ENCODE assay signal across 29 cellular contexts in genomic region chr5:2157372-2157771, GRCh38.
"Had no signal": no experiment of that assay in that cellular context is flagged by ENCODE, and none has a peak within 500 bp of the region (broad histone marks: within the 10 kb centered on the region; RNA-seq: fewer than 3 reads in every experiment).

No MANE protein-coding gene starts in this region.

- H3K27ac ChIP-seq: coronary artery, esophagus squamous epithelium, neutrophil, parathyroid adenoma, prostate gland, right atrium auricular region, sigmoid colon, stomach, testis, tibial artery had no signal

- H3K4me3 ChIP-seq: coronary artery, esophagus squamous epithelium, lung, mucosa of descending colon, prostate gland, right atrium auricular region, sigmoid colon, stomach, testis, tibial artery had no signal

- H3K4me1 Mint-ChIP-seq: central memory CD8-positive, alpha-beta T cell; immature natural killer cell; naive B cell; neural crest cell; stimulated activated memory B cell treated with anti-CD40 and anti-IgM and Interleukin-4, amounts not matched to agents 10 μg/mL and 1 μg/mL and 100 μg/mL, for 72 hours had no signal

- H3K27me3 Mint-ChIP-seq: central memory CD8-positive, alpha-beta T cell; stimulated activated memory B cell treated with anti-CD40 and anti-IgM and Interleukin-4, amounts not matched to agents 10 μg/mL and 1 μg/mL and 100 μg/mL, for 72 hours had no signal

- H3K9me3 Mint-ChIP-seq: central memory CD8-positive, alpha-beta T cell; mesothelial cell of epicardium; type B pancreatic cell had no signal

- DNase-seq: dermis blood vessel endothelial cell; effector memory CD4-positive, alpha-beta T cell; esophagus squamous epithelium; hypothalamus; immature natural killer cell; islet precursor cell; mesenchymal stem cell; mucosa of descending colon; naive B cell; sigmoid colon; stimulated activated CD4-positive, alpha-beta T cell treated with anti-CD3 and anti-CD28 coated beads, Interleukin-4, amount 100 ng/mL, for 4 hours; stomach; testis; tibial artery had no signal

- ATAC-seq: left lobe of liver; mucosa of descending colon; stimulated activated memory B cell treated with anti-CD40 and anti-IgM and Interleukin-4, amounts not matched to agents 10 μg/mL and 1 μg/mL and 100 μg/mL, for 72 hours had no signal

- H3K4me3 Mint-ChIP-seq: central memory CD8-positive, alpha-beta T cell; immature natural killer cell; mesothelial cell of epicardium; naive B cell; natural killer cell treated with Interleukin-12 subunit alpha and Interleukin-12 subunit beta and Interleukin-15 and Interleukin-18, amount 100 ng/mL, for 72 hours; neural crest cell; stimulated activated memory B cell treated with anti-CD40 and anti-IgM and Interleukin-4, amounts not matched to agents 10 μg/mL and 1 μg/mL and 100 μg/mL, for 72 hours; type B pancreatic cell had no signal

- H3K27me3 ChIP-seq: esophagus squamous epithelium, neutrophil, right atrium auricular region, sigmoid colon, stomach, testis, tibial artery had no signal

- H3K79me2 ChIP-seq: parathyroid adenoma had no signal

- H3K9ac ChIP-seq: parathyroid adenoma had no signal

- H3K36me3 ChIP-seq: esophagus squamous epithelium, neutrophil, prostate gland, right atrium auricular region, sigmoid colon, stomach, tibial artery had no signal

- H3K27ac Mint-ChIP-seq: immature natural killer cell; mesothelial cell of epicardium; naive B cell; natural killer cell treated with Interleukin-12 subunit alpha and Interleukin-12 subunit beta and Interleukin-15 and Interleukin-18, amount 100 ng/mL, for 72 hours; stimulated activated memory B cell treated with anti-CD40 and anti-IgM and Interleukin-4, amounts not matched to agents 10 μg/mL and 1 μg/mL and 100 μg/mL, for 72 hours; type B pancreatic cell had no signal

- H3K4me1 ChIP-seq: parathyroid adenoma, prostate gland, right atrium auricular region, sigmoid colon, stomach, testis, tibial artery had no signal

- FAIRE-seq: endothelial cell of umbilical vein, frontal cortex had no signal

- H3K9me3 ChIP-seq: esophagus squamous epithelium, mucosa of descending colon, neutrophil, prostate gland, right atrium auricular region, sigmoid colon, stomach, testis, tibial artery had no signal

- H2AFZ ChIP-seq: parathyroid adenoma had no signal
